ENCODE assay signal across 8 cellular contexts in genomic region chr1:165367375-165367993, GRCh38. TPM values are rescaled to one million over a fixed set of nuclear protein-coding genes. Genes with fewer than 3 reads are reported as not detected.
DNase-seq lines count a peak whose midpoint lies in the region; ATAC-seq, FAIRE-seq and TF ChIP-seq lines count a peak whose summit lies in the region.

No MANE protein-coding gene starts in this region.

- H3K9me3 Mint-ChIP-seq in endothelial cell (ENCODE audit: unreplicated experiment): no peaks in the 10 kb centered on the region
- no peaks in the 10 kb centered on the region for H3K9me3 Mint-ChIP-seq in natural killer cell treated with Interleukin-12 subunit alpha and Interleukin-12 subunit beta and Interleukin-15 and Interleukin-18, amount 100 ng/mL, for 72 hours
- no peaks in the 10 kb centered on the region for H3K9me3 Mint-ChIP-seq in stimulated activated naive B cell treated with anti-CD40 and anti-IgM and Interleukin-4, amounts not matched to agents 10 μg/mL and 1 μg/mL and 100 μg/mL, for 72 hours

- FAIRE-seq in GM12891 (lab: Jason Lieb, UNC): peak; percentile 67

- peak; percentile 62 for DNase-seq in GM12891 (ENCODE audit: insufficient read length, low spot score)
- peak; percentile 93 for DNase-seq in NCI-H82 (lab: John Stamatoyannopoulos, UW)
- peak; percentile 34 to 66 for DNase-seq in activated CD8-positive, alpha-beta memory T cell treated with anti-CD3 and anti-CD28 coated beads for 1 hour (ENCODE audit: extremely low read depth in 1 of 2, low read depth in 1 of 2)
- peak; percentile 91 for DNase-seq in endothelial cell (ENCODE audit: low spot score)
- peak; percentile 74 for DNase-seq in natural killer cell treated with Interleukin-12 subunit alpha and Interleukin-12 subunit beta and Interleukin-15 and Interleukin-18, amount 100 ng/mL, for 72 hours (ENCODE audit: low spot score)
- DNase-seq in stimulated activated naive B cell treated with anti-CD40 and anti-IgM and Interleukin-4, amounts not matched to agents 10 μg/mL and 1 μg/mL and 100 μg/mL, for 72 hours: peak; percentile 44

- H3K27ac ChIP-seq in 22Rv1: no peak overlapping the region

- no peak overlapping the region for H3K4me3 Mint-ChIP-seq in endothelial cell (ENCODE audit: unreplicated experiment)
- H3K4me3 Mint-ChIP-seq in natural killer cell treated with Interleukin-12 subunit alpha and Interleukin-12 subunit beta and Interleukin-15 and Interleukin-18, amount 100 ng/mL, for 72 hours: no peak overlapping the region
- H3K4me3 Mint-ChIP-seq in stimulated activated naive B cell treated with anti-CD40 and anti-IgM and Interleukin-4, amounts not matched to agents 10 μg/mL and 1 μg/mL and 100 μg/mL, for 72 hours: no peak overlapping the region

- no peaks in the 10 kb centered on the region for H3K36me3 Mint-ChIP-seq in endothelial cell (ENCODE audit: low read depth, unreplicated experiment)
- H3K36me3 Mint-ChIP-seq in natural killer cell treated with Interleukin-12 subunit alpha and Interleukin-12 subunit beta and Interleukin-15 and Interleukin-18, amount 100 ng/mL, for 72 hours: no peaks in the 10 kb centered on the region
- no peaks in the 10 kb centered on the region for H3K36me3 Mint-ChIP-seq in stimulated activated naive B cell treated with anti-CD40 and anti-IgM and Interleukin-4, amounts not matched to agents 10 μg/mL and 1 μg/mL and 100 μg/mL, for 72 hours

- TF ChIP-seq POLR2A in GM12891 (IDR thresholded peaks at IDR 0.05; ENCODE audit: low read depth, low read length): no peak

- no peaks in the 10 kb centered on the region for H3K4me1 Mint-ChIP-seq in endothelial cell (ENCODE audit: unreplicated experiment)
- peaks cover 0 to 4% of the 10 kb centered on the region in 2 donors for H3K4me1 Mint-ChIP-seq in natural killer cell treated with Interleukin-12 subunit alpha and Interleukin-12 subunit beta and Interleukin-15 and Interleukin-18, amount 100 ng/mL, for 72 hours (ENCODE audit: low read depth in 2 of 2)
- H3K4me1 Mint-ChIP-seq in stimulated activated naive B cell treated with anti-CD40 and anti-IgM and Interleukin-4, amounts not matched to agents 10 μg/mL and 1 μg/mL and 100 μg/mL, for 72 hours: peaks cover 2 to 8% of the 10 kb centered on the region in 2 donors

- TF ChIP-seq CTCF in 22Rv1 (IDR thresholded peaks at IDR 0.05): peak; percentile 100
- TF ChIP-seq CTCF in endothelial cell (IDR thresholded peaks at IDR 0.05; ENCODE audit: unreplicated experiment): peak; percentile 93

- peak; percentile 60 for ATAC-seq in HG03175 (IDR thresholded peaks at IDR 0.05; ENCODE audit: unreplicated experiment)
- ATAC-seq in natural killer cell treated with Interleukin-12 subunit alpha and Interleukin-12 subunit beta and Interleukin-15 and Interleukin-18, amount 100 ng/mL, for 72 hours: peak; percentile 68
- ATAC-seq in stimulated activated naive B cell treated with anti-CD40 and anti-IgM and Interleukin-4, amounts not matched to agents 10 μg/mL and 1 μg/mL and 100 μg/mL, for 72 hours (replicated peaks): peak; percentile 78 to 81

- H3K27ac Mint-ChIP-seq in endothelial cell (ENCODE audit: unreplicated experiment): no peak overlapping the region
- H3K27ac Mint-ChIP-seq in natural killer cell treated with Interleukin-12 subunit alpha and Interleukin-12 subunit beta and Interleukin-15 and Interleukin-18, amount 100 ng/mL, for 72 hours: no peak overlapping the region
- H3K27ac Mint-ChIP-seq in stimulated activated naive B cell treated with anti-CD40 and anti-IgM and Interleukin-4, amounts not matched to agents 10 μg/mL and 1 μg/mL and 100 μg/mL, for 72 hours: no peak overlapping the region

- peaks cover 11% of the 10 kb centered on the region for H3K27me3 Mint-ChIP-seq in endothelial cell (ENCODE audit: unreplicated experiment)
- peaks cover 45 to 66% of the 10 kb centered on the region in 2 donors for H3K27me3 Mint-ChIP-seq in natural killer cell treated with Interleukin-12 subunit alpha and Interleukin-12 subunit beta and Interleukin-15 and Interleukin-18, amount 100 ng/mL, for 72 hours
- peaks cover 61 to 64% of the 10 kb centered on the region in 2 donors for H3K27me3 Mint-ChIP-seq in stimulated activated naive B cell treated with anti-CD40 and anti-IgM and Interleukin-4, amounts not matched to agents 10 μg/mL and 1 μg/mL and 100 μg/mL, for 72 hours

TF ChIP-seq in GM12891, 5 proteins besides CTCF, POLR2A, EP300 and RAD21:
- TF ChIP-seq POLR2AphosphoS5 (IDR thresholded peaks at IDR 0.05; ENCODE audit: low read depth, low read length): no peak
- TF ChIP-seq PAX5 (IDR thresholded peaks at IDR 0.05; ENCODE audit: insufficient read depth, low read length, severe bottlenecking): no peak
- no peak for TF ChIP-seq SPI1 (IDR thresholded peaks at IDR 0.05; ENCODE audit: low read depth, low read length)
- no peak for TF ChIP-seq POU2F2 (IDR thresholded peaks at IDR 0.05; ENCODE audit: low read depth, low read length)
- TF ChIP-seq TAF1 (IDR thresholded peaks at IDR 0.05; ENCODE audit: low read depth, low read length): no peak

RNA-seq across cellular contexts. Expression of gene LMX1A, which starts 11.0 kb away (rescaled TPM):
- polyA plus RNA-seq in GM12891 (2012; ENCODE audit: low read depth, missing spikeins): not detected
- total RNA-seq in endothelial cell (ENCODE audit: unreplicated experiment): not detected
- total RNA-seq in natural killer cell treated with Interleukin-12 subunit alpha and Interleukin-12 subunit beta and Interleukin-15 and Interleukin-18, amount 100 ng/mL, for 72 hours: not detected
